ENCODE assay signal across 8 cellular contexts in the genomic region with DNA sequence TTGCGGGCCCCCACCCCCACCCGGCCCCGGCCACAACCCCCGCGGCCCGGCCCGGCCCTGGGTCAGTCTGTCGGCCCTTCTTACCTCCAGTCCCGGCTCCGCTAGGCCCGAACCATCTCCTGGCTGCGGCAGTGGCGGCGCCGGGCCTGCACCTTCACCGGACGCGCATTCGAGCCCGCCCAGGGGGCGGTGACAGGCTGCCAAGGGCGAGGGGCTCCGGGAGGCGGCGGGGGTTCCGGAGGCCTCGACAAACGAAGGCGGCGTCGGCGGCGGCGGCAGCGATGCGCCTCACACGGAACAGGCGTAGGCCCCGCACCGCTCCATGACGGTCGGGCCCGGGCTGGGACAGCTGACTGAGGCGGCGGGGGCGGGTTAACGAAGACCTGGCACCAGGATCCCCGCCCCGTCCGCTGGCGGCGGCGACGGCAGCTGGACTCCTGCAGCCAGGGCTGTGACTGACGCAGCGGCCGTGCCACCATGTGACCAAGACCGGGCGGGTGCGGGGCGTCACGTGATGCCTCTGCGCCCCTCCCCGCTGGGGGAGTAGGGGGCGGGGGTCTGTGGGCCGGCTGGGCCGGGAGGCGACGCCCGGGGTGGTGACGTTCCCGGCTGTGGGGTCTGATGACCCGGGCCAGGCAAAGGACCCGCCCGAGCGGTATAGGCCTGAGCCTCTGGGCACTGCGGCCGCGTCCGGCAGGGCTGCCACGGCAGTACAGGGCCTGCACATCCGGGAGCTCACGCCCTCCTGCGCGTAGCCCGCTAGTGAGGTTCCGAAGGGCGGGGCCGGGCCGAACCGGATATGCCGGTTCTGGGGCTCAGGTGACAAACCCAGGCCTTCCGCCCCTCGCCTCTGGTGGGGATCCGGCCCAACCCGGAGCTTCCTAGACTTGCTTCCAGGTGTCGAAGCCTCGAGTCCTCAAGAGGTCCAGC.
DNase-seq lines count a peak whose midpoint lies in the region; ATAC-seq, FAIRE-seq and TF ChIP-seq lines count a peak whose summit lies in the region.

A gene with protein sequence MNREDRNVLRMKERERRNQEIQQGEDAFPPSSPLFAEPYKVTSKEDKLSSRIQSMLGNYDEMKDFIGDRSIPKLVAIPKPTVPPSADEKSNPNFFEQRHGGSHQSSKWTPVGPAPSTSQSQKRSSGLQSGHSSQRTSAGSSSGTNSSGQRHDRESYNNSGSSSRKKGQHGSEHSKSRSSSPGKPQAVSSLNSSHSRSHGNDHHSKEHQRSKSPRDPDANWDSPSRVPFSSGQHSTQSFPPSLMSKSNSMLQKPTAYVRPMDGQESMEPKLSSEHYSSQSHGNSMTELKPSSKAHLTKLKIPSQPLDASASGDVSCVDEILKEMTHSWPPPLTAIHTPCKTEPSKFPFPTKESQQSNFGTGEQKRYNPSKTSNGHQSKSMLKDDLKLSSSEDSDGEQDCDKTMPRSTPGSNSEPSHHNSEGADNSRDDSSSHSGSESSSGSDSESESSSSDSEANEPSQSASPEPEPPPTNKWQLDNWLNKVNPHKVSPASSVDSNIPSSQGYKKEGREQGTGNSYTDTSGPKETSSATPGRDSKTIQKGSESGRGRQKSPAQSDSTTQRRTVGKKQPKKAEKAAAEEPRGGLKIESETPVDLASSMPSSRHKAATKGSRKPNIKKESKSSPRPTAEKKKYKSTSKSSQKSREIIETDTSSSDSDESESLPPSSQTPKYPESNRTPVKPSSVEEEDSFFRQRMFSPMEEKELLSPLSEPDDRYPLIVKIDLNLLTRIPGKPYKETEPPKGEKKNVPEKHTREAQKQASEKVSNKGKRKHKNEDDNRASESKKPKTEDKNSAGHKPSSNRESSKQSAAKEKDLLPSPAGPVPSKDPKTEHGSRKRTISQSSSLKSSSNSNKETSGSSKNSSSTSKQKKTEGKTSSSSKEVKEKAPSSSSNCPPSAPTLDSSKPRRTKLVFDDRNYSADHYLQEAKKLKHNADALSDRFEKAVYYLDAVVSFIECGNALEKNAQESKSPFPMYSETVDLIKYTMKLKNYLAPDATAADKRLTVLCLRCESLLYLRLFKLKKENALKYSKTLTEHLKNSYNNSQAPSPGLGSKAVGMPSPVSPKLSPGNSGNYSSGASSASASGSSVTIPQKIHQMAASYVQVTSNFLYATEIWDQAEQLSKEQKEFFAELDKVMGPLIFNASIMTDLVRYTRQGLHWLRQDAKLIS (minus strand): TSS at position 460 of the 930 bp plus-strand sequence. CDS start 26,445 bp downstream, outside the sequence.

- peak within 1 kb of the TSS; percentile 91 for H3K9ac ChIP-seq in HUES6 (ENCODE audit: low read length)
- peak within 1 kb of the TSS; percentile 99 for H3K9ac ChIP-seq in mucosa of stomach (ENCODE audit: low read length)

- H3K27me3 ChIP-seq in HUES6 (ENCODE audit: control insufficient read depth, insufficient read depth, low read length) (no peaks in the 10 kb centered on the region), mucosa of stomach (ENCODE audit: control insufficient read depth, insufficient read depth, low read length) (no peaks in the 10 kb centered on the region)

- H3K9me3 ChIP-seq in HUES6 (ENCODE audit: control insufficient read depth, insufficient read depth, low read depth, low read length) (no peaks in the 10 kb centered on the region), mucosa of stomach (ENCODE audit: control insufficient read depth, low read length) (no peaks in the 10 kb centered on the region)

- H3K4me3 ChIP-seq in HUES6 (ENCODE audit: low read depth, low read length), result peak within 1 kb of the TSS; percentile 78
- peak within 1 kb of the TSS; percentile 58 for H3K4me3 ChIP-seq in mucosa of stomach (ENCODE audit: low read length)

- peak; percentile 66 for DNase-seq in D721Med (ENCODE audit: insufficient read length, low spot score)
- DNase-seq in OCI-M1 (lab: John Stamatoyannopoulos, UW), result peak; percentile 98
- DNase-seq in activated T-cell treated with anti-CD3 and anti-CD28 coated beads, Interleukin-2, amount 50 U/mL, for 1 hour, result peak; percentile 92
- peak; percentile 96 to 97 for DNase-seq in erythroblast (lab: John Stamatoyannopoulos, UW)
- peak; percentile 71 to 73 for DNase-seq in stimulated activated CD8-positive, alpha-beta memory T cell treated with anti-CD3 and anti-CD28 coated beads, Interleukin-7, amount 100 ng/mL, for 1 hour (ENCODE audit: low read depth in 2 of 2)

- H3K36me3 ChIP-seq in HUES6 (ENCODE audit: control insufficient read depth, insufficient read depth, low read length) (peaks cover 6% of the 10 kb centered on the region; the same call in 1 of the 2 replicates), mucosa of stomach (ENCODE audit: control insufficient read depth, insufficient read depth, low read length) (no peaks in the 10 kb centered on the region)

- TF ChIP-seq POLR2A in erythroblast (IDR thresholded peaks at IDR 0.05; ENCODE audit: low read length), result peak; percentile 85

- peak within 1 kb of the TSS; percentile 86 for H3K27ac ChIP-seq in HUES6 (ENCODE audit: low read depth, low read length)

- FAIRE-seq in D721Med (lab: Jason Lieb, UNC), result no peak

- no peak for TF ChIP-seq CTCF in D721Med (IDR thresholded peaks at IDR 0.05; ENCODE audit: insufficient read depth, missing control alignments)

- H3K4me1 ChIP-seq in HUES6 (ENCODE audit: control insufficient read depth, insufficient read depth, low read length), result no peaks in the 10 kb centered on the region
- peaks cover 20% of the 10 kb centered on the region for H3K4me1 ChIP-seq in mucosa of stomach (ENCODE audit: control insufficient read depth, insufficient read depth, low read length)

- ATAC-seq in GM21423 (IDR thresholded peaks at IDR 0.05; ENCODE audit: unreplicated experiment), result peak; percentile 91

Comparison
In these comparisons a context has a peak if more than half of its experiments do, and no peak if none do; other contexts are left out.
1. Peak in every context shown above with its lines: DNase-seq, ATAC-seq, H3K4me3 ChIP-seq and H3K27ac ChIP-seq.